1 cellular context compared by ENCODE assay signal in the genomic region with DNA sequence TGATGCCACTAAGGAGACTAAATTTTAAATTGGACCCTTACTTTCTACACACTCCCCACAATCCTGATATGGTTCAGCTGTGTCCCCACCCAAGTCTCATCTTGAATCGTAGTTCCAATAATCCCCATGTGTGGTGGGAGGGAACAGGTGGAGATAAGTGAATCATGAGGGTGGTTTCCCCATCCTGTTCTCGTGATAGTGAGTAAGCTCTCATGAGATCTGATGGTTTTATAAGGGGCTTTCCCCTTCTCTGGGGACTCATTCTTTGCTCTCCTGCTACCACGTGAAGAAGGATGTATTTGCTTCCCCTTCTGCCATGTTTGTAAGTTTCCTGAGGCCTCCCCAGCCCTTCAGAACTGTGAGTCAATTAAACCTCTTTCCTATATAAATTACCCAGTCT.
TF ChIP-seq lines count a peak whose summit lies in the region.

No MANE protein-coding gene starts in this region.

TF ChIP-seq in HepG2, 621 proteins besides CTCF, POLR2A, EP300 and RAD21 (continued from another document):
- TF ChIP-seq ZNF574 (CRISPR knock-in tag; IDR thresholded peaks at IDR 0.05) (no peak), ZNF451 (CRISPR knock-in tag; IDR thresholded peaks at IDR 0.05) (no peak), ZNF224 (CRISPR knock-in tag; IDR thresholded peaks at IDR 0.05) (no peak), SOX6 (IDR thresholded peaks at IDR 0.05) (no peak), SOX6 (CRISPR knock-in tag; IDR thresholded peaks at IDR 0.05) (no peak), ZNF333 (CRISPR knock-in tag; IDR thresholded peaks at IDR 0.05; ENCODE audit: borderline replicate concordance) (no peak), BCL6 (CRISPR knock-in tag; IDR thresholded peaks at IDR 0.05) (no peak), NR2F2 (IDR thresholded peaks at IDR 0.05; ENCODE audit: borderline replicate concordance, low read depth) (no peak), SAFB2 (CRISPR knock-in tag; IDR thresholded peaks at IDR 0.05; ENCODE audit: borderline replicate concordance, low read depth) (no peak), ZNF383 (CRISPR knock-in tag; IDR thresholded peaks at IDR 0.05; ENCODE audit: borderline replicate concordance) (no peak), ZNF768 (CRISPR knock-in tag; IDR thresholded peaks at IDR 0.05) (no peak), KAT2B (IDR thresholded peaks at IDR 0.05; ENCODE audit: borderline replicate concordance, low read depth, low read length) (no peak), ZNF3 (CRISPR knock-in tag; IDR thresholded peaks at IDR 0.05) (no peak), ZNF619 (CRISPR knock-in tag; IDR thresholded peaks at IDR 0.05) (no peak), ZNF253 (CRISPR knock-in tag; IDR thresholded peaks at IDR 0.05; ENCODE audit: borderline replicate concordance) (no peak), FLYWCH1 (CRISPR knock-in tag; IDR thresholded peaks at IDR 0.05) (no peak), SP1 (IDR thresholded peaks at IDR 0.05) (no peak), SP1 (CRISPR knock-in tag; IDR thresholded peaks at IDR 0.05) (no peak)
- TF ChIP-seq, protein P1, sequence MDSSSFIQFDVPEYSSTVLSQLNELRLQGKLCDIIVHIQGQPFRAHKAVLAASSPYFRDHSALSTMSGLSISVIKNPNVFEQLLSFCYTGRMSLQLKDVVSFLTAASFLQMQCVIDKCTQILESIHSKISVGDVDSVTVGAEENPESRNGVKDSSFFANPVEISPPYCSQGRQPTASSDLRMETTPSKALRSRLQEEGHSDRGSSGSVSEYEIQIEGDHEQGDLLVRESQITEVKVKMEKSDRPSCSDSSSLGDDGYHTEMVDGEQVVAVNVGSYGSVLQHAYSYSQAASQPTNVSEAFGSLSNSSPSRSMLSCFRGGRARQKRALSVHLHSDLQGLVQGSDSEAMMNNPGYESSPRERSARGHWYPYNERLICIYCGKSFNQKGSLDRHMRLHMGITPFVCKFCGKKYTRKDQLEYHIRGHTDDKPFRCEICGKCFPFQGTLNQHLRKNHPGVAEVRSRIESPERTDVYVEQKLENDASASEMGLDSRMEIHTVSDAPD (CRISPR knock-in tag; IDR thresholded peaks at IDR 0.05): no peak
- TF ChIP-seq, protein P2, sequence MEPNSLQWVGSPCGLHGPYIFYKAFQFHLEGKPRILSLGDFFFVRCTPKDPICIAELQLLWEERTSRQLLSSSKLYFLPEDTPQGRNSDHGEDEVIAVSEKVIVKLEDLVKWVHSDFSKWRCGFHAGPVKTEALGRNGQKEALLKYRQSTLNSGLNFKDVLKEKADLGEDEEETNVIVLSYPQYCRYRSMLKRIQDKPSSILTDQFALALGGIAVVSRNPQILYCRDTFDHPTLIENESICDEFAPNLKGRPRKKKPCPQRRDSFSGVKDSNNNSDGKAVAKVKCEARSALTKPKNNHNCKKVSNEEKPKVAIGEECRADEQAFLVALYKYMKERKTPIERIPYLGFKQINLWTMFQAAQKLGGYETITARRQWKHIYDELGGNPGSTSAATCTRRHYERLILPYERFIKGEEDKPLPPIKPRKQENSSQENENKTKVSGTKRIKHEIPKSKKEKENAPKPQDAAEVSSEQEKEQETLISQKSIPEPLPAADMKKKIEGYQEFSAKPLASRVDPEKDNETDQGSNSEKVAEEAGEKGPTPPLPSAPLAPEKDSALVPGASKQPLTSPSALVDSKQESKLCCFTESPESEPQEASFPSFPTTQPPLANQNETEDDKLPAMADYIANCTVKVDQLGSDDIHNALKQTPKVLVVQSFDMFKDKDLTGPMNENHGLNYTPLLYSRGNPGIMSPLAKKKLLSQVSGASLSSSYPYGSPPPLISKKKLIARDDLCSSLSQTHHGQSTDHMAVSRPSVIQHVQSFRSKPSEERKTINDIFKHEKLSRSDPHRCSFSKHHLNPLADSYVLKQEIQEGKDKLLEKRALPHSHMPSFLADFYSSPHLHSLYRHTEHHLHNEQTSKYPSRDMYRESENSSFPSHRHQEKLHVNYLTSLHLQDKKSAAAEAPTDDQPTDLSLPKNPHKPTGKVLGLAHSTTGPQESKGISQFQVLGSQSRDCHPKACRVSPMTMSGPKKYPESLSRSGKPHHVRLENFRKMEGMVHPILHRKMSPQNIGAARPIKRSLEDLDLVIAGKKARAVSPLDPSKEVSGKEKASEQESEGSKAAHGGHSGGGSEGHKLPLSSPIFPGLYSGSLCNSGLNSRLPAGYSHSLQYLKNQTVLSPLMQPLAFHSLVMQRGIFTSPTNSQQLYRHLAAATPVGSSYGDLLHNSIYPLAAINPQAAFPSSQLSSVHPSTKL (CRISPR knock-in tag; IDR thresholded peaks at IDR 0.05): no peak
- TF ChIP-seq, protein P3, sequence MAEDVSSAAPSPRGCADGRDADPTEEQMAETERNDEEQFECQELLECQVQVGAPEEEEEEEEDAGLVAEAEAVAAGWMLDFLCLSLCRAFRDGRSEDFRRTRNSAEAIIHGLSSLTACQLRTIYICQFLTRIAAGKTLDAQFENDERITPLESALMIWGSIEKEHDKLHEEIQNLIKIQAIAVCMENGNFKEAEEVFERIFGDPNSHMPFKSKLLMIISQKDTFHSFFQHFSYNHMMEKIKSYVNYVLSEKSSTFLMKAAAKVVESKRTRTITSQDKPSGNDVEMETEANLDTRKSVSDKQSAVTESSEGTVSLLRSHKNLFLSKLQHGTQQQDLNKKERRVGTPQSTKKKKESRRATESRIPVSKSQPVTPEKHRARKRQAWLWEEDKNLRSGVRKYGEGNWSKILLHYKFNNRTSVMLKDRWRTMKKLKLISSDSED (CRISPR knock-in tag; IDR thresholded peaks at IDR 0.05): no peak
TF ChIP-seq in HepG2: peak in this region for 0.
